Comparison of ENCODE assay signal across 9 cellular contexts in genomic region chr10:117241541-117242462, GRCh38. TPM values are rescaled to one million over a fixed set of nuclear protein-coding genes. Genes with fewer than 3 reads are reported as not detected.
A peak's percentile ranks its signal among the peaks of the same experiment; 100 is the strongest.
DNase-seq lines count a peak whose midpoint lies in the region; ATAC-seq, FAIRE-seq and TF ChIP-seq lines count a peak whose summit lies in the region.
"Had no signal": no experiment of that assay in that cellular context is flagged by ENCODE, and none has a peak within 500 bp of the region (broad histone marks: within the 10 kb centered on the region; RNA-seq: fewer than 3 reads in every experiment).

No MANE protein-coding gene starts in this region.

- FAIRE-seq in GM12878 (lab: Jason Lieb, UNC) = no peak
- FAIRE-seq: bronchial epithelial cell had no signal

- H4K20me1 ChIP-seq in GM12878 (ENCODE audit: control insufficient read depth, insufficient read depth) = no peaks in the 10 kb centered on the region

- no peak overlapping the region for H2AFZ ChIP-seq in GM12878 (ENCODE audit: control insufficient read depth, low read depth, low read length)

- H3K27ac ChIP-seq in heart left ventricle (no peak overlapping the region), GM12878 (ENCODE audit: control insufficient read depth, insufficient read depth) (no peak overlapping the region), left lung (no peak overlapping the region), upper lobe of right lung (no peak overlapping the region)

- no peaks in the 10 kb centered on the region for H3K79me2 ChIP-seq in GM12878 (ENCODE audit: control insufficient read depth, insufficient read depth, low read length)

- TF ChIP-seq CTCF in heart left ventricle (IDR thresholded peaks at IDR 0.05) (no peak), GM12878 (IDR thresholded peaks at IDR 0.05 in 2 of 3, conservative IDR thresholded peaks at IDR 0.05 in 1 of 3; ENCODE audit: control insufficient read depth in 2 of 3, extremely low read depth in 1 of 3, insufficient read depth in 1 of 3, low read depth in 3 of 3, low read length in 3 of 3) (no peak), left lung (IDR thresholded peaks at IDR 0.05) (no peak), upper lobe of right lung (IDR thresholded peaks at IDR 0.05) (no peak)

- TF ChIP-seq RAD21 in GM12878 (IDR thresholded peaks at IDR 0.05; ENCODE audit: insufficient read depth, low read depth, low read length) = no peak

- peaks cover 0 to 15% (median 5%) of the 10 kb centered on the region in 12 donors for H3K4me1 ChIP-seq in heart left ventricle
- no peaks in the 10 kb centered on the region for H3K4me1 ChIP-seq in GM12878 (ENCODE audit: control insufficient read depth, insufficient read depth, low read length)
- H3K4me1 ChIP-seq in left lung = peaks cover 0 to 18% of the 10 kb centered on the region in 2 donors
- no peaks in the 10 kb centered on the region for H3K4me1 ChIP-seq in upper lobe of right lung

- ATAC-seq in heart left ventricle (peak in 1 of 4 donors; percentile 41), Right ventricle myocardium inferior (no peak), GM12878 (no peak), left lung (peak; percentile 14), upper lobe of right lung (peak; percentile 12), HG02678 (IDR thresholded peaks at IDR 0.05; ENCODE audit: unreplicated experiment) (no peak), GM18868 (IDR thresholded peaks at IDR 0.05; ENCODE audit: unreplicated experiment) (no peak)

- no peaks in the 10 kb centered on the region for H3K36me3 ChIP-seq in heart left ventricle
- no peaks in the 10 kb centered on the region for H3K36me3 ChIP-seq in GM12878 (ENCODE audit: control insufficient read depth in 2 of 2, insufficient read depth in 2 of 2, low read length in 1 of 2)
- no peaks in the 10 kb centered on the region for H3K36me3 ChIP-seq in left lung
- H3K36me3 ChIP-seq in upper lobe of right lung = no peaks in the 10 kb centered on the region

- WGBS in heart left ventricle, 4 donors = 5 to 11% (median 6%) methylated on average over 25 to 56 of the region's 56 CpGs
- under 1% methylated on average over 50 of the region's 56 CpGs for WGBS in GM12878 (ENCODE audit: insufficient coverage, insufficient replicate concordance, low lambda C conversion rate, missing lambda C conversion rate)

- CTCF ChIA-PET in GM12878 (lab: Yijun Ruan, JAX) = interaction anchor here (0.8 kb wide), 1 partner anchor 25 kb away, joined by 3 read pairs; no protein-coding TSS in a partner anchor

- H3K27me3 ChIP-seq in heart left ventricle (peaks cover 17 to 88% (median 40%) of the 10 kb centered on the region in 9 donors), GM12878 (replicated peaks in 1 of 2; ENCODE audit: control insufficient read depth in 2 of 2, insufficient read depth in 2 of 2, low read length in 1 of 2) (peaks cover 0 to 2% of the 10 kb centered on the region in 2 experiments; a peak in 1 of 4 replicates), left lung (peaks cover 31 to 75% of the 10 kb centered on the region in 2 donors), upper lobe of right lung (peaks cover 51% of the 10 kb centered on the region)

- no peak for TF ChIP-seq EP300 in GM12878 (IDR thresholded peaks at IDR 0.05; ENCODE audit: borderline replicate concordance in 1 of 2, control insufficient read depth in 1 of 2, low read depth in 2 of 2, low read length in 2 of 2)

- SMC1A ChIA-PET in GM12878 (lab: Charles Lee; ENCODE audit: uncharacterized antibody, unreplicated experiment) = no interaction called here

- POLR2A ChIA-PET in GM12878 (lab: Charles Lee) = no interaction called here

- TF ChIP-seq POLR2A in heart left ventricle (IDR thresholded peaks at IDR 0.05) = no peak
- TF ChIP-seq POLR2A in GM12878 (IDR thresholded peaks at IDR 0.05; ENCODE audit: low read depth, low read length) = no peak

- H3K4me3 ChIP-seq in heart left ventricle (peak overlapping the region in 8 of 12 donors; percentile 4 to 35 (median 16)), GM12878 (no peak overlapping the region), left lung (peak overlapping the region in 1 of 2 donors; percentile 38), upper lobe of right lung (no peak overlapping the region)

- intact Hi-C loops in heart left ventricle (cut with DNase I) = no loop called here
- intact Hi-C loops in Right ventricle myocardium inferior (cut with DNase I) = no loop called here
- intact Hi-C loops in GM12878 (cut with micrococcal nuclease; ENCODE audit: unreplicated experiment) = no loop called here
- intact Hi-C loops in left lung (cut with DNase I) = no loop called here
- intact Hi-C loops in upper lobe of right lung (cut with DNase I) = no loop called here

- H3K9ac ChIP-seq in GM12878 (ENCODE audit: control insufficient read depth, insufficient read depth, low read length) = no peak overlapping the region

- H3K9me3 ChIP-seq in heart left ventricle = no peaks in the 10 kb centered on the region
- H3K9me3 ChIP-seq in GM12878 (replicated peaks; ENCODE audit: control insufficient read depth, insufficient read depth, low read length) = no peaks in the 10 kb centered on the region
- no peaks in the 10 kb centered on the region for H3K9me3 ChIP-seq in left lung
- H3K9me3 ChIP-seq in upper lobe of right lung = no peaks in the 10 kb centered on the region

- RAD21 ChIA-PET in GM12878 (lab: Charles Lee; ENCODE audit: unreplicated experiment) = no interaction called here

- BruUV-seq in GM12878 (replicated peaks; lab: Mats Ljungman, UMichigan) = no TSS peak

- no peak overlapping the region for H3K4me2 ChIP-seq in GM12878 (ENCODE audit: control insufficient read depth, insufficient read depth)

- in situ Hi-C loops in GM12878 (cut with MboI) = no loop called here

- DNase-seq in heart left ventricle = no peak
- no peak for DNase-seq in Right ventricle myocardium inferior (ENCODE audit: missing footprints)
- DNase-seq in GM12878 (ENCODE audit: low read depth, low spot score) = no peak
- peak in 1 of 2 donors; percentile 84 for DNase-seq in left lung
- DNase-seq in upper lobe of right lung = no peak
- no peak for DNase-seq in pons (ENCODE audit: low spot score)

TF ChIP-seq in GM12878, 131 proteins besides CTCF, POLR2A, EP300 and RAD21:
- TF ChIP-seq IRF4 (IDR thresholded peaks at IDR 0.05; ENCODE audit: low read depth, low read length) (no peak), SUZ12 (IDR thresholded peaks at IDR 0.05; ENCODE audit: unreplicated experiment) (peak; percentile 17), HDAC2 (IDR thresholded peaks at IDR 0.05) (no peak)

RNA-seq across cellular contexts. Expression of gene SLC18A2, which starts 0.9 kb away (rescaled TPM):
- under 1 TPM in 7 of 9 donors, not detected in 2; 0.06 to 0.32 (median 0.18) TPM for total RNA-seq in heart left ventricle
- polyA plus RNA-seq in heart left ventricle = under 1 TPM in 1 of 2 donors, not detected in 1; 0.14 TPM
- 0.16 TPM for total RNA-seq in Right ventricle myocardium inferior
- not detected in 2 replicates for total RNA-seq in GM12878 (2013; cell fraction: nucleolus; rRNA removed)
- under 0.01 and 0.06 TPM in 2 replicates for total RNA-seq in GM12878 (2014; rRNA removed)
- not detected in 2 replicates for total RNA-seq in GM12878 (2014; rRNA removed; fragmentation: Illumina TruSeq; extraction: Trizol)
- total RNA-seq in GM12878 (2021) = not detected in 2 replicates
- not detected for polyA plus RNA-seq in GM12878 (2011; ENCODE audit: low read depth)
- polyA plus RNA-seq in GM12878 (2011; rRNA removed) = not detected in 2 replicates
- 0.01 TPM in 1 of 2 replicates, not detected in the other for polyA plus RNA-seq in GM12878 (2011; cell fraction: cytosol; rRNA removed)
- polyA plus RNA-seq in GM12878 (2011; cell fraction: nucleus; rRNA removed) = 0.03 TPM in 1 of 2 replicates, not detected in the other
- polyA plus RNA-seq in GM12878 (2012) = 0.03 and 0.14 TPM in 2 replicates
- polyA plus RNA-seq in GM12878 (2014; fragmentation: Illumina TruSeq; extraction: Trizol) = not detected in 2 replicates
- polyA plus RNA-seq in GM12878 (2014; fragmentation: Nextera tagmentation; extraction: Ambion mirVana) = 1 to 10 TPM in 1 of 2 experiments, under 1 TPM in 1; 0.75 to 1.1 TPM
- polyA plus RNA-seq in GM12878 (2014; rRNA removed) = not detected in 2 replicates
- under 1 TPM; 0.13 to 0.25 TPM for polyA plus RNA-seq in GM12878 (2016; fragmentation: Nextera tagmentation; extraction: Ambion mirVana)
- not detected in 2 replicates for polyA minus RNA-seq in GM12878 (2011; rRNA and poly(A)+ RNA removed)
- polyA minus RNA-seq in GM12878 (2011; cell fraction: cytosol; rRNA and poly(A)+ RNA removed) = not detected in 2 replicates
- not detected in 2 replicates for polyA minus RNA-seq in GM12878 (2011; cell fraction: nucleus; rRNA and poly(A)+ RNA removed)
- 1 to 10 TPM; 1.7 to 1.9 TPM for total RNA-seq in left lung
- total RNA-seq in upper lobe of right lung = 5.2 TPM
- total RNA-seq: bronchial epithelial cell had no signal

RNA-seq across cellular contexts. Expression of gene KCNK18, which starts 44.5 kb away (rescaled TPM):
- total RNA-seq in heart left ventricle = not detected
- polyA plus RNA-seq in heart left ventricle = not detected
- total RNA-seq in Right ventricle myocardium inferior = not detected
- not detected in 2 replicates for total RNA-seq in GM12878 (2013; cell fraction: nucleolus; rRNA removed)
- total RNA-seq in GM12878 (2014; rRNA removed) = not detected in 2 replicates
- total RNA-seq in GM12878 (2014; rRNA removed; fragmentation: Illumina TruSeq; extraction: Trizol) = not detected in 2 replicates
- not detected in 2 replicates for total RNA-seq in GM12878 (2021)
- polyA plus RNA-seq in GM12878 (2011; ENCODE audit: low read depth) = not detected
- polyA plus RNA-seq in GM12878 (2011; rRNA removed) = not detected in 2 replicates
- polyA plus RNA-seq in GM12878 (2011; cell fraction: cytosol; rRNA removed) = not detected in 2 replicates
- not detected in 2 replicates for polyA plus RNA-seq in GM12878 (2011; cell fraction: nucleus; rRNA removed)
- polyA plus RNA-seq in GM12878 (2012) = not detected in 2 replicates
- not detected in 2 replicates for polyA plus RNA-seq in GM12878 (2014; fragmentation: Illumina TruSeq; extraction: Trizol)
- polyA plus RNA-seq in GM12878 (2014; fragmentation: Nextera tagmentation; extraction: Ambion mirVana) = not detected
- polyA plus RNA-seq in GM12878 (2014; rRNA removed) = not detected in 2 replicates
- polyA plus RNA-seq in GM12878 (2016; fragmentation: Nextera tagmentation; extraction: Ambion mirVana) = not detected
- polyA minus RNA-seq in GM12878 (2011; rRNA and poly(A)+ RNA removed) = not detected in 2 replicates
- not detected in 2 replicates for polyA minus RNA-seq in GM12878 (2011; cell fraction: cytosol; rRNA and poly(A)+ RNA removed)
- polyA minus RNA-seq in GM12878 (2011; cell fraction: nucleus; rRNA and poly(A)+ RNA removed) = not detected in 2 replicates
- total RNA-seq in left lung = not detected
- not detected for total RNA-seq in upper lobe of right lung
- total RNA-seq: bronchial epithelial cell had no signal

Comparison
In these comparisons a context has a peak if more than half of its experiments do, and no peak if none do; other contexts are left out.
1. ATAC-seq: peak in left lung (single experiment) and upper lobe of right lung (single experiment); none in Right ventricle myocardium inferior (single experiment), GM12878 (single experiment), HG02678 (single experiment) and GM18868 (single experiment).
2. H3K4me3 ChIP-seq: peak in heart left ventricle (8 of 12); none in GM12878 (single experiment) and upper lobe of right lung (single experiment).